ENCODE assay signal across 21 cellular contexts in the genomic region with DNA sequence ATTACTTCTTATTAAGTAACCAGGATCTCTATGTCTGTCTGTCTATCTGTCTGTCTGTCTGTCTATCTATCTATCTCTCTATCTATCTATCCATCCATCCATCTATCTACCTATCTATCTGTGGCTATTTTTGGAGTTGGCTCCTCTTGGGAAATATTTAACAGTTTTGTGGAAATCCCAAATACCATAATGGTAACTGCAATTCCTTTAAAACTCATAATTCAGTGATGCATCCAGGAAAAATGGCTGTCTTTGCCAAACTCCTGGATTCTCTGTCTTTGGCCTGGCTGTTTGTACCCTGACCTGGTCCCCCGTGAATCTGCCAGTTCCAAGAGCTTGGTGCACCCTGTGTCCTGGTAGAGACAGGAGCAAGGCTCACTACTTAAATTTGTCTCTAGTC.
DNase-seq lines count a peak whose midpoint lies in the region; ATAC-seq, FAIRE-seq and TF ChIP-seq lines count a peak whose summit lies in the region.
"Had no signal": no experiment of that assay in that cellular context is flagged by ENCODE, and none has a peak within 500 bp of the region (broad histone marks: within the 10 kb centered on the region; RNA-seq: fewer than 3 reads in every experiment).

No MANE protein-coding gene starts in this region.

- H2AK5ac ChIP-seq in mesenchymal stem cell (ENCODE audit: low read length, severe bottlenecking), result no peak overlapping the region

- peak; percentile 49 for FAIRE-seq in astrocyte (lab: Jason Lieb, UNC)

- no peaks in the 10 kb centered on the region for H3K9me3 Mint-ChIP-seq in astrocyte (ENCODE audit: unreplicated experiment)
- H3K9me3 Mint-ChIP-seq: CD4-positive, alpha-beta T cell; stimulated activated naive CD8-positive, alpha-beta T cell treated with anti-CD3 and anti-CD28 coated beads, Interleukin-15, amount 100 ng/mL, for 72 hours had no signal

- H3K4me2 ChIP-seq in astrocyte (ENCODE audit: low read length) (no peak overlapping the region), mesenchymal stem cell (ENCODE audit: low read length, poor library complexity, severe bottlenecking) (no peak overlapping the region)

- no peak overlapping the region for H3K4me3 ChIP-seq in astrocyte (ENCODE audit: insufficient read depth, low read depth, low read length)
- peak overlapping the region in 1 of 2 experiments; percentile 14 for H3K4me3 ChIP-seq in mesenchymal stem cell (ENCODE audit: insufficient read depth in 1 of 2, low read depth in 1 of 2, low read length in 2 of 2)
- no peak overlapping the region for H3K4me3 ChIP-seq in stomach smooth muscle (ENCODE audit: low read length in 2 of 2)
- no peak overlapping the region for H3K4me3 ChIP-seq in upper lobe of right lung
- H3K4me3 ChIP-seq: SK-N-MC had no signal

- H3K36me3 Mint-ChIP-seq in astrocyte (ENCODE audit: low read depth, unreplicated experiment), result no peaks in the 10 kb centered on the region
- H3K36me3 Mint-ChIP-seq: activated naive CD4-positive, alpha-beta T cell treated with anti-CD3 and anti-CD28 coated beads, Interleukin-2, amount 50 U/mL, for 72 hours had no signal

- no peak overlapping the region for H3K18ac ChIP-seq in mesenchymal stem cell (ENCODE audit: low read depth in 1 of 2, low read length in 2 of 2)

- H3K27ac Mint-ChIP-seq in astrocyte (ENCODE audit: unreplicated experiment), result peak overlapping the region; percentile 90
- H3K27ac Mint-ChIP-seq: activated naive CD4-positive, alpha-beta T cell treated with anti-CD3 and anti-CD28 coated beads, Interleukin-2, amount 50 U/mL, for 72 hours; CD4-positive, alpha-beta T cell; stimulated activated naive CD8-positive, alpha-beta T cell treated with anti-CD3 and anti-CD28 coated beads, Interleukin-15, amount 100 ng/mL, for 72 hours; T-helper 2 cell treated with Interferon-gamma antibody and Interleukin-4, amounts not matched to agents 5 μg/mL and 100 μg/mL, for 36 hours had no signal

- no peaks in the 10 kb centered on the region for H3K4me1 ChIP-seq in astrocyte (ENCODE audit: insufficient read depth, low read length)
- H3K4me1 ChIP-seq in mesenchymal stem cell (ENCODE audit: control insufficient read depth, insufficient read depth, low read depth, low read length), result no peaks in the 10 kb centered on the region
- peaks cover 6% of the 10 kb centered on the region for H3K4me1 ChIP-seq in stomach smooth muscle (ENCODE audit: control insufficient read depth, insufficient read depth, low read length)
- peaks cover 7% of the 10 kb centered on the region for H3K4me1 ChIP-seq in upper lobe of right lung

- TF ChIP-seq CTCF in astrocyte (IDR thresholded peaks at IDR 0.05; ENCODE audit: insufficient read depth, low read depth, low read length), result no peak
- no peak for TF ChIP-seq CTCF in upper lobe of right lung (IDR thresholded peaks at IDR 0.05)

- no peak overlapping the region for H2BK5ac ChIP-seq in mesenchymal stem cell (ENCODE audit: low read depth, low read length, poor library complexity, severe bottlenecking)

- no peaks in the 10 kb centered on the region for H3K79me1 ChIP-seq in mesenchymal stem cell (replicated peaks; ENCODE audit: low read length, poor library complexity, severe bottlenecking)

- no peaks in the 10 kb centered on the region for H4K20me1 ChIP-seq in astrocyte (ENCODE audit: insufficient read depth, low read length)

- no peak overlapping the region for H2BK15ac ChIP-seq in mesenchymal stem cell (ENCODE audit: low read depth, poor library complexity, severe bottlenecking)

- H3K4me3 Mint-ChIP-seq in astrocyte (ENCODE audit: unreplicated experiment), result peak overlapping the region; percentile 29
- H3K4me3 Mint-ChIP-seq: CD4-positive, alpha-beta T cell; stimulated activated naive CD8-positive, alpha-beta T cell treated with anti-CD3 and anti-CD28 coated beads, Interleukin-15, amount 100 ng/mL, for 72 hours; T-helper 2 cell treated with Interferon-gamma antibody and Interleukin-4, amounts not matched to agents 5 μg/mL and 100 μg/mL, for 36 hours had no signal

- H3K27me3 ChIP-seq in astrocyte (ENCODE audit: insufficient read depth, low read length) (no peaks in the 10 kb centered on the region), mesenchymal stem cell (ENCODE audit: control insufficient read depth in 1 of 2, insufficient read depth in 1 of 2, low read length in 2 of 2) (no peaks in the 10 kb centered on the region), stomach smooth muscle (ENCODE audit: control insufficient read depth in 1 of 2, insufficient read depth in 2 of 2, low read length in 2 of 2) (no peaks in the 10 kb centered on the region), upper lobe of right lung (no peaks in the 10 kb centered on the region)

- H3K27ac ChIP-seq in astrocyte (ENCODE audit: low read depth, low read length) (no peak overlapping the region), mesenchymal stem cell (ENCODE audit: low read length, poor library complexity, severe bottlenecking) (no peak overlapping the region), stomach smooth muscle (ENCODE audit: low read length) (peak overlapping the region; percentile 50), upper lobe of right lung (no peak overlapping the region)
- H3K27ac ChIP-seq: SK-N-MC had no signal

- H3K23ac ChIP-seq in mesenchymal stem cell (ENCODE audit: low read length in 2 of 2), result no peak overlapping the region

- H3K9me3 ChIP-seq in astrocyte (ENCODE audit: insufficient read depth, low read depth, low read length) (no peaks in the 10 kb centered on the region), mesenchymal stem cell (ENCODE audit: control insufficient read depth, low read length) (peaks cover 8% of the 10 kb centered on the region), stomach smooth muscle (ENCODE audit: control insufficient read depth in 2 of 2, low read length in 2 of 2) (no peaks in the 10 kb centered on the region), upper lobe of right lung (no peaks in the 10 kb centered on the region)

- H4K91ac ChIP-seq in mesenchymal stem cell (ENCODE audit: low read length), result no peak overlapping the region

- WGBS in mesenchymal stem cell, result 92% methylated on average over 1 of the region's 1 CpG

- H3K36me3 ChIP-seq in astrocyte (ENCODE audit: insufficient read depth, low read length) (no peaks in the 10 kb centered on the region), mesenchymal stem cell (ENCODE audit: control insufficient read depth in 1 of 2, insufficient read depth in 2 of 2, low read depth in 1 of 2, low read length in 2 of 2) (no peaks in the 10 kb centered on the region), stomach smooth muscle (ENCODE audit: control insufficient read depth in 2 of 2, insufficient read depth in 2 of 2, low read length in 2 of 2) (no peaks in the 10 kb centered on the region), upper lobe of right lung (no peaks in the 10 kb centered on the region)

- H2BK120ac ChIP-seq in mesenchymal stem cell (ENCODE audit: low read depth, low read length), result no peak overlapping the region

- intact Hi-C loops in upper lobe of right lung (cut with DNase I), result no loop called here

- no peak overlapping the region for H3K14ac ChIP-seq in mesenchymal stem cell (ENCODE audit: low read length in 2 of 2)

- H3K4me1 Mint-ChIP-seq in astrocyte (ENCODE audit: low read depth, unreplicated experiment), result peaks cover 26% of the 10 kb centered on the region
- H3K4me1 Mint-ChIP-seq: stimulated activated naive CD8-positive, alpha-beta T cell treated with anti-CD3 and anti-CD28 coated beads, Interleukin-15, amount 100 ng/mL, for 72 hours had no signal

- H3K79me2 ChIP-seq in astrocyte (ENCODE audit: insufficient read depth, low read length), result no peaks in the 10 kb centered on the region

- H3K4ac ChIP-seq in mesenchymal stem cell (ENCODE audit: low read depth in 1 of 2, low read length in 2 of 2), result no peak overlapping the region

- H3K9ac ChIP-seq in astrocyte (ENCODE audit: low read length), result no peak overlapping the region
- peak overlapping the region; percentile 62 for H3K9ac ChIP-seq in mesenchymal stem cell (ENCODE audit: low read length)
- no peak overlapping the region for H3K9ac ChIP-seq in stomach smooth muscle (ENCODE audit: low read length in 2 of 2)

- H2AFZ ChIP-seq in astrocyte (ENCODE audit: low read depth, low read length) (no peak overlapping the region), mesenchymal stem cell (ENCODE audit: low read depth, low read length) (no peak overlapping the region)

- H2BK12ac ChIP-seq in mesenchymal stem cell (ENCODE audit: low read length in 2 of 2), result no peak overlapping the region

- no peak overlapping the region for H4K8ac ChIP-seq in mesenchymal stem cell (ENCODE audit: low read length)

- ATAC-seq in HG03439 (IDR thresholded peaks at IDR 0.05; ENCODE audit: unreplicated experiment), result no peak
- ATAC-seq in upper lobe of right lung, result no peak
- ATAC-seq in GM18861 (IDR thresholded peaks at IDR 0.05; ENCODE audit: unreplicated experiment), result no peak
- ATAC-seq: activated naive CD4-positive, alpha-beta T cell treated with anti-CD3 and anti-CD28 coated beads, Interleukin-2, amount 50 U/mL, for 72 hours; esophagus mucosa; stimulated activated naive CD8-positive, alpha-beta T cell treated with anti-CD3 and anti-CD28 coated beads, Interleukin-15, amount 100 ng/mL, for 72 hours had no signal

- H3K27me3 Mint-ChIP-seq in astrocyte (ENCODE audit: low read depth, unreplicated experiment), result no peaks in the 10 kb centered on the region

- DNase-seq in EL, result peak; percentile 45
- no peak for DNase-seq in astrocyte (ENCODE audit: low read depth)
- no peak for DNase-seq in mesenchymal stem cell
- DNase-seq in upper lobe of right lung, result no peak
- no peak for DNase-seq in NCI-H2171 (lab: John Stamatoyannopoulos, UW)
- DNase-seq: activated CD4-positive, alpha-beta T cell treated with anti-CD3 and anti-CD28 coated beads, Interleukin-2, amount 50 U/mL, for 1 hour; CD4-positive, alpha-beta T cell; DMS 273 treated with DMSO at 0.1 percent for 48 hours; effector memory CD4-positive, alpha-beta T cell; head of caudate nucleus; NCI-H1436; NCI-H2171 treated with DMSO at 0.1 percent for 48 hours; NCI-H526 treated with DMSO at 0.1 percent for 48 hours; stimulated activated naive CD8-positive, alpha-beta T cell treated with anti-CD3 and anti-CD28 coated beads, Interleukin-15, amount 100 ng/mL, for 72 hours had no signal
